8 cellular contexts compared by ENCODE assay signal in genomic region chr16:23072084-23072599, GRCh38.
DNase-seq lines count a peak whose midpoint lies in the region; ATAC-seq and TF ChIP-seq lines count a peak whose summit lies in the region.

No MANE protein-coding gene starts in this region.

- H3K14ac ChIP-seq in neuronal stem cell (ENCODE audit: low read length): no peak overlapping the region

- no peak for TF ChIP-seq EP300 in esophagus muscularis mucosa (IDR thresholded peaks at IDR 0.05)

- peak overlapping the region in 1 of 4 donors; percentile 29 for H3K4me3 ChIP-seq in esophagus muscularis mucosa
- no peak overlapping the region for H3K4me3 ChIP-seq in muscle layer of colon (ENCODE audit: low read depth in 1 of 2, low read length in 2 of 2)
- no peak overlapping the region for H3K4me3 ChIP-seq in neuronal stem cell (ENCODE audit: low read length in 2 of 2)

- no peak overlapping the region for H3K18ac ChIP-seq in neuronal stem cell (ENCODE audit: low read length)

- no peak overlapping the region for H4K91ac ChIP-seq in neuronal stem cell (ENCODE audit: low read depth, low read length, poor library complexity)

- DNase-seq in NCI-H460 (ENCODE audit: extremely low read depth, low read depth) (peak; percentile 32), esophagus muscularis mucosa (ENCODE audit: extremely low spot score) (peak; percentile 92), ureter (ENCODE audit: low spot score) (peak; percentile 87), neuronal stem cell (ENCODE audit: low spot score) (no peak), DMS 273 (lab: John Stamatoyannopoulos, UW; ENCODE audit: unreplicated experiment) (no peak), DMS114 treated with DMSO at 0.1 percent for 48 hours (lab: John Stamatoyannopoulos, UW; ENCODE audit: unreplicated experiment) (no peak)

- no peak for TF ChIP-seq CTCF in esophagus muscularis mucosa (IDR thresholded peaks at IDR 0.05)

- H3K23ac ChIP-seq in neuronal stem cell (ENCODE audit: low read depth, low read length, poor library complexity): no peak overlapping the region

- no peak overlapping the region for H2BK12ac ChIP-seq in neuronal stem cell (ENCODE audit: low read length)

- H2BK120ac ChIP-seq in neuronal stem cell (ENCODE audit: low read depth, low read length): no peak overlapping the region

- H2BK5ac ChIP-seq in neuronal stem cell (ENCODE audit: low read length): no peak overlapping the region

- no peaks in the 10 kb centered on the region for H3K9me3 ChIP-seq in esophagus muscularis mucosa
- H3K9me3 ChIP-seq in muscle layer of colon (ENCODE audit: low read length): no peaks in the 10 kb centered on the region
- H3K9me3 ChIP-seq in neuronal stem cell (replicated peaks in 1 of 2; ENCODE audit: control insufficient read depth in 2 of 2, insufficient read depth in 1 of 2, low read depth in 1 of 2, low read length in 2 of 2): no peaks in the 10 kb centered on the region

- peaks cover 24 to 42% (median 29%) of the 10 kb centered on the region in 4 donors for H3K4me1 ChIP-seq in esophagus muscularis mucosa
- peaks cover 24% of the 10 kb centered on the region for H3K4me1 ChIP-seq in muscle layer of colon (ENCODE audit: insufficient read depth, low read length)
- H3K4me1 ChIP-seq in neuronal stem cell (ENCODE audit: control insufficient read depth in 2 of 2, insufficient read depth in 1 of 2, low read depth in 1 of 2, low read length in 2 of 2): peaks cover 0 to 1% of the 10 kb centered on the region in 2 donors

- no peak overlapping the region for H2AK5ac ChIP-seq in neuronal stem cell (ENCODE audit: low read depth, low read length)

- no peak overlapping the region for H3K4ac ChIP-seq in neuronal stem cell (ENCODE audit: low read length)

- no peak for TF ChIP-seq POLR2A in esophagus muscularis mucosa (IDR thresholded peaks at IDR 0.05; ENCODE audit: low read depth)

- H3K27me3 ChIP-seq in esophagus muscularis mucosa (no peaks in the 10 kb centered on the region), muscle layer of colon (ENCODE audit: control insufficient read depth in 1 of 2, insufficient read depth in 2 of 2, low read length in 2 of 2) (no peaks in the 10 kb centered on the region), neuronal stem cell (ENCODE audit: control insufficient read depth in 3 of 3, insufficient read depth in 3 of 3, low read depth in 1 of 3, low read length in 3 of 3) (no peaks in the 10 kb centered on the region)

- H3K9ac ChIP-seq in muscle layer of colon (ENCODE audit: low read length) (peak overlapping the region; percentile 7), neuronal stem cell (ENCODE audit: low read depth, low read length, poor library complexity) (no peak overlapping the region)

- no peak overlapping the region for H2BK15ac ChIP-seq in neuronal stem cell (ENCODE audit: low read length)

- WGBS in esophagus muscularis mucosa: 29% methylated on average over 13 of the region's 13 CpGs
- WGBS in neuronal stem cell (ENCODE audit: extremely low coverage in 2 of 2, insufficient read length in 2 of 2, insufficient replicate concordance in 1 of 2), 2 donors: no CpG with 5 or more reads among the region's 13 CpGs

- H3K4me2 ChIP-seq in neuronal stem cell (ENCODE audit: insufficient read depth, low read length, poor library complexity, severe bottlenecking): no peak overlapping the region

- intact Hi-C loops in esophagus muscularis mucosa (cut with DNase I): no loop called here

- H4K8ac ChIP-seq in neuronal stem cell (ENCODE audit: low read depth, low read length): no peak overlapping the region

- H3K36me3 ChIP-seq in esophagus muscularis mucosa: peaks cover 23 to 66% (median 53%) of the 10 kb centered on the region in 4 donors
- peaks cover 39% of the 10 kb centered on the region for H3K36me3 ChIP-seq in muscle layer of colon (ENCODE audit: insufficient read depth, low read length)
- peaks cover 23 to 85% of the 10 kb centered on the region in 2 donors for H3K36me3 ChIP-seq in neuronal stem cell (replicated peaks in 1 of 2; ENCODE audit: control insufficient read depth in 2 of 2, insufficient read depth in 2 of 2, low read length in 2 of 2)

- H3K27ac ChIP-seq in esophagus muscularis mucosa (replicated peaks in 1 of 4): peak overlapping the region; percentile 72 to 80 (median 76)
- H3K27ac ChIP-seq in muscle layer of colon (ENCODE audit: low read depth, low read length): peak overlapping the region; percentile 54
- no peak overlapping the region for H3K27ac ChIP-seq in neuronal stem cell (replicated peaks; ENCODE audit: low read length)

- ATAC-seq in HG03139 (IDR thresholded peaks at IDR 0.05; ENCODE audit: unreplicated experiment): no peak

- no peaks in the 10 kb centered on the region for H3K79me1 ChIP-seq in neuronal stem cell (ENCODE audit: low read depth, low read length)

- no peak overlapping the region for H2AFZ ChIP-seq in neuronal stem cell (ENCODE audit: low read length)

Comparison
In these comparisons a context has a peak if more than half of its experiments do, and no peak if none do; other contexts are left out.
1. DNase-seq: peak in NCI-H460 (single experiment), esophagus muscularis mucosa (single experiment) and ureter (single experiment); none in neuronal stem cell (single experiment), DMS 273 (single experiment) and DMS114 treated with DMSO at 0.1 percent for 48 hours (single experiment).